In the genomic region with DNA sequence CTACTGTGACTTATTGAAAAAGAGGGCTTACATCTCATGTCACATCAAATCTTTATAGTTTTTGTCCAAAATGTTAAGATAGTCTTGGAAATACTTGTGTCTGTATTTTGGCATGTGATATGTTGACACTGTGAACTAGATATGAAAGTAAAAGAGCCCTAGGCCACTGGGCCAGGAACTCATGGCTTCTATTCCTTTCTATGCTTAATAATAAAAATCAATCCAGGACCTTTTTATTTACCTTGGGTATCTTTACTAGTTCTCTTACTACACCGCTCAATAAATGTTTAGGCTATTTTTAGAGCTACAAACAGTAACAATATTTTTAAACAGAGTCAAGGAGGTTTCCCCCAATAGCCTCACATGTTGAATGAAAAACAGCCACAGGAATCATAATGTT, we compare ENCODE assay signal across 36 cellular contexts.
"Had no signal": no experiment of that assay in that cellular context is flagged by ENCODE, and none has a peak within 500 bp of the region (broad histone marks: within the 10 kb centered on the region; RNA-seq: fewer than 3 reads in every experiment).

No MANE protein-coding gene starts in this region.

- H3K36me3 ChIP-seq: MG63 had no signal

- H3K27me3 ChIP-seq: MG63 had no signal

- H3K9me3 ChIP-seq: MG63 had no signal

- DNase-seq: Karpas-422, Kasumi-1, MG63, MM.1S, MV-4-11, NCI-H1048, NCI-H1092, NCI-H1092 treated with DMSO at 0.1 percent for 48 hours, NCI-H1105, NCI-H1105 treated with DMSO at 0.1 percent for 48 hours, NCI-H1417, NCI-H1417 treated with DMSO at 0.1 percent for 48 hours, NCI-H1436, NCI-H1436 treated with DMSO at 0.1 percent for 48 hours, NCI-H146, NCI-H1694, NCI-H1694 treated with DMSO at 0.1 percent for 48 hours, NCI-H187, NCI-H187 treated with DMSO at 0.1 percent for 48 hours, NCI-H1930, NCI-H2029, NCI-H2029 treated with DMSO at 0.1 percent for 48 hours, NCI-H2081, NCI-H2081 treated with DMSO at 0.1 percent for 48 hours, NCI-H2107, NCI-H2171, NCI-H2171 treated with DMSO at 0.1 percent for 48 hours, NCI-H2227 treated with DMSO at 0.1 percent for 48 hours, NCI-H226, NCI-H345, NCI-H446, NCI-H446 treated with DMSO at 0.1 percent for 48 hours, NCI-H510A, NCI-H510A treated with DMSO at 0.1 percent for 48 hours, NCI-H524, NCI-H524 treated with DMSO at 0.1 percent for 48 hours had no signal

- H3K4me3 ChIP-seq: MG63 had no signal
